Comparison of ENCODE assay signal across 21 cellular contexts in genomic region chr2:178301595-178302324, GRCh38.
DNase-seq lines count a peak whose midpoint lies in the region; ATAC-seq and TF ChIP-seq lines count a peak whose summit lies in the region.
"Had no signal": no experiment of that assay in that cellular context is flagged by ENCODE, and none has a peak within 500 bp of the region (broad histone marks: within the 10 kb centered on the region; RNA-seq: fewer than 3 reads in every experiment).

No MANE protein-coding gene starts in this region.

- no peak overlapping the region for H3K4me3 ChIP-seq in thyroid gland (replicated peaks in 1 of 3)
- H3K4me3 ChIP-seq: SK-N-MC had no signal

- no peak for TF ChIP-seq RAD21 in Ishikawa (IDR thresholded peaks at IDR 0.05; ENCODE audit: low read depth)

- H3K27ac ChIP-seq in foreskin keratinocyte (no peak overlapping the region), thyroid gland (no peak overlapping the region)
- H3K27ac ChIP-seq: 22Rv1, HL-60, SK-N-MC had no signal

- TF ChIP-seq POLR2A in thyroid gland (IDR thresholded peaks at IDR 0.05), result no peak

- DNase-seq in NCI-H1105 treated with DMSO at 0.1 percent for 48 hours (lab: John Stamatoyannopoulos, UW) (peak; percentile 21), NCI-H1105 (lab: John Stamatoyannopoulos, UW) (no peak), foreskin keratinocyte (no peak), thyroid gland (peak; percentile 50 to 54), NK-92 (lab: John Stamatoyannopoulos, UW; ENCODE audit: unreplicated experiment) (no peak)
- DNase-seq in stimulated activated CD4-positive, alpha-beta T cell treated with anti-CD3 and anti-CD28 coated beads, Interleukin-4, amount 100 ng/mL, for 4 hours, result no peak
- DNase-seq: CD8-positive, alpha-beta memory T cell; EL; HCEC 1CT; KBM-7; NCI-H1048; NCI-H1930; NCI-H774; T-cell had no signal

- H3K4me1 ChIP-seq in foreskin keratinocyte (peaks cover 13% of the 10 kb centered on the region), thyroid gland (peaks cover 2 to 4% of the 10 kb centered on the region in 2 donors)

- whole genome bisulfite sequencing in thyroid gland, 2 donors, result 50 to 59% methylated on average over 5 of the region's 5 CpGs

- no peaks in the 10 kb centered on the region for H3K27me3 ChIP-seq in foreskin keratinocyte
- no peaks in the 10 kb centered on the region for H3K27me3 ChIP-seq in thyroid gland

- intact Hi-C loops in thyroid gland (cut with DNase I), result loop anchor here (10.0 kb wide), 1 partner anchor 113 kb away; no protein-coding TSS in a partner anchor

- ATAC-seq in foreskin keratinocyte, result peak; percentile 40
- no peak for ATAC-seq in GM21825 (IDR thresholded peaks at IDR 0.05; ENCODE audit: unreplicated experiment)
- ATAC-seq: Panc1, Right ventricle myocardium inferior, T-cell had no signal

- no peak for TF ChIP-seq EP300 in Ishikawa (IDR thresholded peaks at IDR 0.05; ENCODE audit: borderline replicate concordance)

- TF ChIP-seq CTCF in foreskin keratinocyte (conservative IDR thresholded peaks at IDR 0.05) (no peak), thyroid gland (IDR thresholded peaks at IDR 0.05) (no peak)

- H3K36me3 ChIP-seq in thyroid gland, result no peaks in the 10 kb centered on the region

- H3K9me3 ChIP-seq in thyroid gland, result no peaks in the 10 kb centered on the region

TF ChIP-seq in Ishikawa, 13 proteins besides CTCF, POLR2A, EP300 and RAD21:
- no peak for TF ChIP-seq EGR1 (IDR thresholded peaks at IDR 0.05)
- TF ChIP-seq USF1 (IDR thresholded peaks at IDR 0.05), result peak; percentile 70
TF ChIP-seq in Ishikawa: peak in this region for 1.

Comparison
In these comparisons a context has a peak if more than half of its experiments do, and no peak if none do; other contexts are left out.
1. DNase-seq: peak in NCI-H1105 treated with DMSO at 0.1 percent for 48 hours (single experiment) and thyroid gland (2 of 2); none in NCI-H1105 (single experiment), foreskin keratinocyte (0 of 2), NK-92 (single experiment) and stimulated activated CD4-positive, alpha-beta T cell treated with anti-CD3 and anti-CD28 coated beads, Interleukin-4, amount 100 ng/mL, for 4 hours (0 of 2).